In genomic region chr1:230878584-230878975, GRCh38 we compare ENCODE assay signal across 18 cellular contexts. TPM values are rescaled to one million over a fixed set of nuclear protein-coding genes. Genes with fewer than 3 reads are reported as not detected.
DNase-seq lines count a peak whose midpoint lies in the region; FAIRE-seq and TF ChIP-seq lines count a peak whose summit lies in the region.
"Had no signal": no experiment of that assay in that cellular context is flagged by ENCODE, and none has a peak within 500 bp of the region (broad histone marks: within the 10 kb centered on the region; RNA-seq: fewer than 3 reads in every experiment).

No MANE protein-coding gene starts in this region.

- no peak for TF ChIP-seq CTCF in progenitor cell of endocrine pancreas (IDR thresholded peaks at IDR 0.05; ENCODE audit: unreplicated experiment)

- intact Hi-C loops in posterior vena cava (cut with DNase I): loop anchor here in 1 of 2 donors (5.0 kb wide), 2 partner anchors 509 to 881 kb away; no protein-coding TSS in a partner anchor
- intact Hi-C loops in CD4-positive, alpha-beta memory T cell (cut with micrococcal nuclease): no loop called here

- no peak overlapping the region for H3K27ac Mint-ChIP-seq in CD4-positive, alpha-beta memory T cell
- no peak overlapping the region for H3K27ac Mint-ChIP-seq in progenitor cell of endocrine pancreas
- H3K27ac Mint-ChIP-seq: T-cell had no signal

- no peak overlapping the region for H3K4me3 Mint-ChIP-seq in CD4-positive, alpha-beta memory T cell
- H3K4me3 Mint-ChIP-seq in progenitor cell of endocrine pancreas (ENCODE audit: low read depth): no peak overlapping the region
- H3K4me3 Mint-ChIP-seq: T-cell had no signal

- H3K4me1 Mint-ChIP-seq in CD4-positive, alpha-beta memory T cell: no peaks in the 10 kb centered on the region
- peaks cover 7% of the 10 kb centered on the region for H3K4me1 Mint-ChIP-seq in progenitor cell of endocrine pancreas (ENCODE audit: low read depth)
- H3K4me1 Mint-ChIP-seq: T-cell had no signal

- FAIRE-seq in small intestine (lab: Jason Lieb, UNC): no peak
- FAIRE-seq: GM18507, H54 had no signal

- H3K27me3 ChIP-seq in CD4-positive, alpha-beta memory T cell (ENCODE audit: insufficient read depth, low read length): peaks cover 14% of the 10 kb centered on the region
- H3K27me3 ChIP-seq in small intestine (ENCODE audit: control insufficient read depth in 2 of 2, insufficient read depth in 2 of 2, low read length in 2 of 2): no peaks in the 10 kb centered on the region
- H3K27me3 ChIP-seq: ascending aorta had no signal

- DNase-seq in AG08395 (ENCODE audit: low spot score) (peak; percentile 92), LHCN-M2 (ENCODE audit: low read depth) (peak; percentile 12), fibroblast of peridontal ligament (ENCODE audit: extremely low read depth) (peak; percentile 98), posterior vena cava (ENCODE audit: low spot score) (peak; percentile 87), 8988T (no peak), small intestine (no peak), progenitor cell of endocrine pancreas (ENCODE audit: low spot score, unreplicated experiment) (no peak)
- DNase-seq in CD4-positive, alpha-beta memory T cell: no peak
- DNase-seq: activated CD4-positive, alpha-beta T cell treated with anti-CD3 and anti-CD28 coated beads for 1 hour; activated T-cell treated with anti-CD3 and anti-CD28 coated beads, Interleukin-2, amount 50 U/mL, for 1 hour; C1 segment of cervical spinal cord; effector CD4-positive, alpha-beta T cell; OCI-M1; T-cell had no signal

- no peak overlapping the region for H3K27ac ChIP-seq in CD4-positive, alpha-beta memory T cell (ENCODE audit: low read depth, low read length)
- no peak overlapping the region for H3K27ac ChIP-seq in small intestine (ENCODE audit: low read depth in 1 of 2, low read length in 1 of 2)
- H3K27ac ChIP-seq: ascending aorta, parathyroid adenoma had no signal

- no peaks in the 10 kb centered on the region for H3K9me3 ChIP-seq in CD4-positive, alpha-beta memory T cell (ENCODE audit: control insufficient read depth in 1 of 2, low read length in 2 of 2)
- no peaks in the 10 kb centered on the region for H3K9me3 ChIP-seq in small intestine (ENCODE audit: control insufficient read depth, low read depth)
- H3K9me3 ChIP-seq: ascending aorta had no signal

- no peak overlapping the region for H3K4me3 ChIP-seq in CD4-positive, alpha-beta memory T cell (ENCODE audit: low read length in 2 of 2)
- H3K4me3 ChIP-seq in small intestine (ENCODE audit: low read depth in 1 of 2, low read length in 2 of 2): no peak overlapping the region
- H3K4me3 ChIP-seq: ascending aorta had no signal

- POLR2A ChIA-PET in CD4-positive, alpha-beta memory T cell (lab: Charles Lee; ENCODE audit: partially characterized antibody): no interaction called here

- 43 to 57% (median 55%) methylated on average over 5 of the region's 5 CpGs for WGBS in small intestine, 3 donors

- no peaks in the 10 kb centered on the region for H3K36me3 ChIP-seq in CD4-positive, alpha-beta memory T cell (ENCODE audit: insufficient read depth, low read length)
- no peaks in the 10 kb centered on the region for H3K36me3 ChIP-seq in small intestine (ENCODE audit: control insufficient read depth in 2 of 2, insufficient read depth in 2 of 2, low read length in 2 of 2)
- H3K36me3 ChIP-seq: ascending aorta had no signal

- peaks cover 0 to 4% of the 10 kb centered on the region in 2 donors for H3K36me3 Mint-ChIP-seq in CD4-positive, alpha-beta memory T cell
- peaks cover 5% of the 10 kb centered on the region for H3K36me3 Mint-ChIP-seq in progenitor cell of endocrine pancreas (ENCODE audit: insufficient read depth)
- H3K36me3 Mint-ChIP-seq: T-cell had no signal

- H3K27me3 Mint-ChIP-seq in CD4-positive, alpha-beta memory T cell: peaks cover 40% of the 10 kb centered on the region in 2 donors
- H3K27me3 Mint-ChIP-seq in progenitor cell of endocrine pancreas: peaks cover 21% of the 10 kb centered on the region

- peaks cover 0 to 4% (median 0%) of the 10 kb centered on the region in 8 donors for H3K9me3 Mint-ChIP-seq in CD4-positive, alpha-beta memory T cell
- no peaks in the 10 kb centered on the region for H3K9me3 Mint-ChIP-seq in progenitor cell of endocrine pancreas (ENCODE audit: low read depth)
- H3K9me3 Mint-ChIP-seq: T-cell had no signal

- no peaks in the 10 kb centered on the region for H3K4me1 ChIP-seq in CD4-positive, alpha-beta memory T cell (ENCODE audit: insufficient read depth, low read length)
- H3K4me1 ChIP-seq in small intestine (ENCODE audit: control insufficient read depth in 2 of 2, insufficient read depth in 1 of 2, low read depth in 1 of 2, low read length in 1 of 2): no peaks in the 10 kb centered on the region
- H3K4me1 ChIP-seq: parathyroid adenoma had no signal

- CTCF ChIA-PET in CD4-positive, alpha-beta memory T cell (lab: Charles Lee; ENCODE audit: partially characterized antibody): no interaction called here

RNA-seq across cellular contexts. Expression of gene C1orf198, which starts 10.3 kb away (rescaled TPM):
- total RNA-seq in LHCN-M2 (2014; rRNA removed) (12.7 and 18.0 TPM in 2 replicates), posterior vena cava (10 to 100 TPM; 79.5 to 98.4 TPM), progenitor cell of endocrine pancreas (67.8 and 70.1 TPM in 2 replicates)
- polyA plus RNA-seq in LHCN-M2 (2012): 40.0 TPM
- total RNA-seq in CD4-positive, alpha-beta memory T cell: 1 to 10 TPM; 4.2 to 4.4 TPM
- polyA plus RNA-seq in CD4-positive, alpha-beta memory T cell: 1 to 10 TPM; 4.8 to 5.0 TPM
- 10 to 100 TPM in 1 of 3 donors, 1 to 10 TPM in 2; 6.0 to 16.8 (median 9.5) TPM for polyA plus RNA-seq in small intestine

Comparison
In these comparisons a context has a peak if more than half of its experiments do, and no peak if none do; other contexts are left out.
1. DNase-seq: peak in AG08395 (single experiment), LHCN-M2 (single experiment), fibroblast of peridontal ligament (single experiment) and posterior vena cava (single experiment); none in CD4-positive, alpha-beta memory T cell (0 of 5), 8988T (single experiment), small intestine (single experiment) and progenitor cell of endocrine pancreas (single experiment).